Comparison of ENCODE assay signal across 10 cellular contexts in the genomic region with DNA sequence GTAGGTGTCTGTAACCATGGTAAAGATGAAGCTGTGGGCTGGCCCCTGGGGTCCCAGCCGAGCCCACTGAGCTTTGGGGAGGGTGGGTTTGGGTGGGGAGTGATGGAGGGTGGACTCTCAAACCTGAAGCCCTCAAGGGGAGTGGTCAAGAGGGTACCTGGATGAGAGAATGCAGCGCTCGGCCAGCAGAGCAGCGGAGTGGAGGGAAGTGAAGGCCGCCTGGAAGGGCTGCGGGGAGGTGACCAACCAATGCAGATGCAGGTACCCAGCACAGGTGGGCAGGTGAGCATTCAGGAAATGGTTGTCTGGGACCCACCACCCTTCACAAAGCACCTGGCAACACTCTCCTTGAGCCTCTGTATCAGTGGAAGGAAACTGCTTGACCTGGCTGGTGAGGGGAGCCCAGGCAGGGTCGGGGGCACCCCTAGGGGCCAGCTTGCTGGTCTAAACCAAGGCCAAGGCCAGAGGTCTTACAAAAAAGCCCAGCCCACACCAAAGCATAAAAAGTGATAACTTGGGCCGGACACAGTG. TPM values are rescaled to one million over a fixed set of nuclear protein-coding genes. Genes with fewer than 3 reads are reported as not detected.
"Had no signal": no experiment of that assay in that cellular context is flagged by ENCODE, and none has a peak within 500 bp of the region (broad histone marks: within the 10 kb centered on the region; RNA-seq: fewer than 3 reads in every experiment).

No MANE protein-coding gene starts in this region.

- H3K4me3 ChIP-seq: GM23338, HAP-1, K562 had no signal

- ATAC-seq: GM23338, HCT116, K562 had no signal

- H3K9me3 ChIP-seq: HAP-1 had no signal

- H3K4me1 ChIP-seq: HAP-1 had no signal

- H3K4me3 Mint-ChIP-seq: GM23338, HFFc6 had no signal

- FAIRE-seq: H1, H54, HTR-8/SVneo, K562 had no signal

- DNase-seq: HFFc6, IMR-90 had no signal

- H3K4me2 ChIP-seq: GM23338 had no signal

- H2AFZ ChIP-seq: GM23338 had no signal

- H3K4me1 Mint-ChIP-seq: GM23338 had no signal

- H3K36me3 ChIP-seq: HAP-1 had no signal

- H3K27ac Mint-ChIP-seq: GM23338, HFFc6 had no signal

- H3K9me3 Mint-ChIP-seq: HFFc6 had no signal

RNA-seq across cellular contexts. Expression of gene SLC5A10, which starts 3.4 kb away (rescaled TPM):
- total RNA-seq: HFFc6, HT-29, IMR-90 had no signal
- polyA plus RNA-seq: GM23338, IMR-90 had no signal
